Comparison of ENCODE assay signal across 1 cellular context in genomic region chr3:197031315-197032285, GRCh38.
A peak's percentile ranks its signal among the peaks of the same experiment; 100 is the strongest.
TF ChIP-seq lines count a peak whose summit lies in the region.

No MANE protein-coding gene starts in this region.

TF ChIP-seq in HEK293, 187 proteins besides CTCF, POLR2A, EP300 and RAD21 (continued from another document):
- TF ChIP-seq TSHZ1 (tag by site-specific recombination; IDR thresholded peaks at IDR 0.05; ENCODE audit: borderline replicate concordance): 0 out of 2 replicates have a peak, but pooled peaks have one; percentile 37
- no peak for TF ChIP-seq ZNF645 (tag by site-specific recombination; IDR thresholded peaks at IDR 0.05)
- TF ChIP-seq ZNF335 (tag by site-specific recombination; conservative IDR thresholded peaks at IDR 0.05): peak; percentile 69
- 0 out of 2 replicates have a peak, but pooled peaks have one; percentile 36 for TF ChIP-seq ZNF639 (tag by site-specific recombination; IDR thresholded peaks at IDR 0.05)
- TF ChIP-seq TRIM28 (IDR thresholded peaks at IDR 0.05; ENCODE audit: borderline replicate concordance, low read length): no peak
- TF ChIP-seq GLI2 (tag by site-specific recombination; IDR thresholded peaks at IDR 0.05; ENCODE audit: borderline replicate concordance, low read depth): no peak
- no peak for TF ChIP-seq ZNF341 (tag by site-specific recombination; IDR thresholded peaks at IDR 0.05; ENCODE audit: low read depth)
- TF ChIP-seq KLF9 (tag by site-specific recombination; IDR thresholded peaks at IDR 0.05; ENCODE audit: low read depth): no peak
- peak; percentile 52 for TF ChIP-seq ZBTB17 (tag by site-specific recombination; IDR thresholded peaks at IDR 0.05)
- TF ChIP-seq ZSCAN5A (tag by site-specific recombination; IDR thresholded peaks at IDR 0.05): no peak
- TF ChIP-seq KLF8 (tag by site-specific recombination; IDR thresholded peaks at IDR 0.05): no peak
- no peak for TF ChIP-seq ZNF544 (tag by site-specific recombination; IDR thresholded peaks at IDR 0.05)
- no peak for TF ChIP-seq ZNF707 (tag by site-specific recombination; IDR thresholded peaks at IDR 0.05)
- TF ChIP-seq ZNF132 (tag by site-specific recombination; IDR thresholded peaks at IDR 0.05; ENCODE audit: borderline replicate concordance): no peak
- TF ChIP-seq ZNF843 (tag by site-specific recombination; IDR thresholded peaks at IDR 0.05): 0 out of 2 replicates have a peak, but pooled peaks have one; percentile 42
- peak; percentile 79 for TF ChIP-seq PRDM10 (tag by site-specific recombination; IDR thresholded peaks at IDR 0.05)
- no peak for TF ChIP-seq ZNF76 (tag by site-specific recombination; IDR thresholded peaks at IDR 0.05; ENCODE audit: borderline replicate concordance, low read depth)
- TF ChIP-seq ZNF354C (tag by site-specific recombination; IDR thresholded peaks at IDR 0.05; ENCODE audit: borderline replicate concordance, low read depth): no peak
- peak; percentile 62; the same call in 1 of the 2 replicates for TF ChIP-seq ZNF692 (tag by site-specific recombination; IDR thresholded peaks at IDR 0.05)
- TF ChIP-seq ZNF596 (tag by site-specific recombination; IDR thresholded peaks at IDR 0.05): no peak
